2 cellular contexts compared by ENCODE assay signal in genomic region chr7:99497771-99498545, GRCh38.
TF ChIP-seq lines count a peak whose summit lies in the region.

No MANE protein-coding gene starts in this region.

TF ChIP-seq in K562, 482 proteins besides CTCF, POLR2A, EP300 and RAD21 (continues in another document):
- no peak for TF ChIP-seq ARID1B (IDR thresholded peaks at IDR 0.05)
- TF ChIP-seq SRSF9 (IDR thresholded peaks at IDR 0.05; ENCODE audit: borderline replicate concordance, low read depth, low read length), result no peak
- TF ChIP-seq GTF2F1 (IDR thresholded peaks at IDR 0.05; ENCODE audit: low read depth, low read length), result no peak
- TF ChIP-seq KDM1A (IDR thresholded peaks at IDR 0.05), result no peak
- TF ChIP-seq ATF7 (IDR thresholded peaks at IDR 0.05), result no peak
- TF ChIP-seq, protein P1, sequence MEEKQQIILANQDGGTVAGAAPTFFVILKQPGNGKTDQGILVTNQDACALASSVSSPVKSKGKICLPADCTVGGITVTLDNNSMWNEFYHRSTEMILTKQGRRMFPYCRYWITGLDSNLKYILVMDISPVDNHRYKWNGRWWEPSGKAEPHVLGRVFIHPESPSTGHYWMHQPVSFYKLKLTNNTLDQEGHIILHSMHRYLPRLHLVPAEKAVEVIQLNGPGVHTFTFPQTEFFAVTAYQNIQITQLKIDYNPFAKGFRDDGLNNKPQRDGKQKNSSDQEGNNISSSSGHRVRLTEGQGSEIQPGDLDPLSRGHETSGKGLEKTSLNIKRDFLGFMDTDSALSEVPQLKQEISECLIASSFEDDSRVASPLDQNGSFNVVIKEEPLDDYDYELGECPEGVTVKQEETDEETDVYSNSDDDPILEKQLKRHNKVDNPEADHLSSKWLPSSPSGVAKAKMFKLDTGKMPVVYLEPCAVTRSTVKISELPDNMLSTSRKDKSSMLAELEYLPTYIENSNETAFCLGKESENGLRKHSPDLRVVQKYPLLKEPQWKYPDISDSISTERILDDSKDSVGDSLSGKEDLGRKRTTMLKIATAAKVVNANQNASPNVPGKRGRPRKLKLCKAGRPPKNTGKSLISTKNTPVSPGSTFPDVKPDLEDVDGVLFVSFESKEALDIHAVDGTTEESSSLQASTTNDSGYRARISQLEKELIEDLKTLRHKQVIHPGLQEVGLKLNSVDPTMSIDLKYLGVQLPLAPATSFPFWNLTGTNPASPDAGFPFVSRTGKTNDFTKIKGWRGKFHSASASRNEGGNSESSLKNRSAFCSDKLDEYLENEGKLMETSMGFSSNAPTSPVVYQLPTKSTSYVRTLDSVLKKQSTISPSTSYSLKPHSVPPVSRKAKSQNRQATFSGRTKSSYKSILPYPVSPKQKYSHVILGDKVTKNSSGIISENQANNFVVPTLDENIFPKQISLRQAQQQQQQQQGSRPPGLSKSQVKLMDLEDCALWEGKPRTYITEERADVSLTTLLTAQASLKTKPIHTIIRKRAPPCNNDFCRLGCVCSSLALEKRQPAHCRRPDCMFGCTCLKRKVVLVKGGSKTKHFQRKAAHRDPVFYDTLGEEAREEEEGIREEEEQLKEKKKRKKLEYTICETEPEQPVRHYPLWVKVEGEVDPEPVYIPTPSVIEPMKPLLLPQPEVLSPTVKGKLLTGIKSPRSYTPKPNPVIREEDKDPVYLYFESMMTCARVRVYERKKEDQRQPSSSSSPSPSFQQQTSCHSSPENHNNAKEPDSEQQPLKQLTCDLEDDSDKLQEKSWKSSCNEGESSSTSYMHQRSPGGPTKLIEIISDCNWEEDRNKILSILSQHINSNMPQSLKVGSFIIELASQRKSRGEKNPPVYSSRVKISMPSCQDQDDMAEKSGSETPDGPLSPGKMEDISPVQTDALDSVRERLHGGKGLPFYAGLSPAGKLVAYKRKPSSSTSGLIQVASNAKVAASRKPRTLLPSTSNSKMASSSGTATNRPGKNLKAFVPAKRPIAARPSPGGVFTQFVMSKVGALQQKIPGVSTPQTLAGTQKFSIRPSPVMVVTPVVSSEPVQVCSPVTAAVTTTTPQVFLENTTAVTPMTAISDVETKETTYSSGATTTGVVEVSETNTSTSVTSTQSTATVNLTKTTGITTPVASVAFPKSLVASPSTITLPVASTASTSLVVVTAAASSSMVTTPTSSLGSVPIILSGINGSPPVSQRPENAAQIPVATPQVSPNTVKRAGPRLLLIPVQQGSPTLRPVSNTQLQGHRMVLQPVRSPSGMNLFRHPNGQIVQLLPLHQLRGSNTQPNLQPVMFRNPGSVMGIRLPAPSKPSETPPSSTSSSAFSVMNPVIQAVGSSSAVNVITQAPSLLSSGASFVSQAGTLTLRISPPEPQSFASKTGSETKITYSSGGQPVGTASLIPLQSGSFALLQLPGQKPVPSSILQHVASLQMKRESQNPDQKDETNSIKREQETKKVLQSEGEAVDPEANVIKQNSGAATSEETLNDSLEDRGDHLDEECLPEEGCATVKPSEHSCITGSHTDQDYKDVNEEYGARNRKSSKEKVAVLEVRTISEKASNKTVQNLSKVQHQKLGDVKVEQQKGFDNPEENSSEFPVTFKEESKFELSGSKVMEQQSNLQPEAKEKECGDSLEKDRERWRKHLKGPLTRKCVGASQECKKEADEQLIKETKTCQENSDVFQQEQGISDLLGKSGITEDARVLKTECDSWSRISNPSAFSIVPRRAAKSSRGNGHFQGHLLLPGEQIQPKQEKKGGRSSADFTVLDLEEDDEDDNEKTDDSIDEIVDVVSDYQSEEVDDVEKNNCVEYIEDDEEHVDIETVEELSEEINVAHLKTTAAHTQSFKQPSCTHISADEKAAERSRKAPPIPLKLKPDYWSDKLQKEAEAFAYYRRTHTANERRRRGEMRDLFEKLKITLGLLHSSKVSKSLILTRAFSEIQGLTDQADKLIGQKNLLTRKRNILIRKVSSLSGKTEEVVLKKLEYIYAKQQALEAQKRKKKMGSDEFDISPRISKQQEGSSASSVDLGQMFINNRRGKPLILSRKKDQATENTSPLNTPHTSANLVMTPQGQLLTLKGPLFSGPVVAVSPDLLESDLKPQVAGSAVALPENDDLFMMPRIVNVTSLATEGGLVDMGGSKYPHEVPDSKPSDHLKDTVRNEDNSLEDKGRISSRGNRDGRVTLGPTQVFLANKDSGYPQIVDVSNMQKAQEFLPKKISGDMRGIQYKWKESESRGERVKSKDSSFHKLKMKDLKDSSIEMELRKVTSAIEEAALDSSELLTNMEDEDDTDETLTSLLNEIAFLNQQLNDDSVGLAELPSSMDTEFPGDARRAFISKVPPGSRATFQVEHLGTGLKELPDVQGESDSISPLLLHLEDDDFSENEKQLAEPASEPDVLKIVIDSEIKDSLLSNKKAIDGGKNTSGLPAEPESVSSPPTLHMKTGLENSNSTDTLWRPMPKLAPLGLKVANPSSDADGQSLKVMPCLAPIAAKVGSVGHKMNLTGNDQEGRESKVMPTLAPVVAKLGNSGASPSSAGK (IDR thresholded peaks at IDR 0.05), result no peak
- TF ChIP-seq FOXJ2 (tag; IDR thresholded peaks at IDR 0.05), result no peak
- TF ChIP-seq ZFPM2 (CRISPR knock-in tag; IDR thresholded peaks at IDR 0.05), result no peak
- no peak for TF ChIP-seq TBP (optimal IDR thresholded peaks at IDR 0.05; ENCODE audit: low read depth, low read length)
- no peak for TF ChIP-seq BCOR (IDR thresholded peaks at IDR 0.05)
- no peak for TF ChIP-seq ETV1 (tag; conservative IDR thresholded peaks at IDR 0.05; ENCODE audit: low read depth)
- TF ChIP-seq U2AF1 (optimal IDR thresholded peaks at IDR 0.05; ENCODE audit: low read depth, low read length), result no peak
- TF ChIP-seq ESRRA (IDR thresholded peaks at IDR 0.05; ENCODE audit: borderline replicate concordance, low read depth), result peak; percentile 40; the same call in 1 of the 2 replicates
- TF ChIP-seq NR3C1 (CRISPR knock-in tag; IDR thresholded peaks at IDR 0.05), result no peak
- 0 out of 4 replicates have a peak, but pooled peaks of 1 of the 2 experiments have one; percentile 37 for TF ChIP-seq SIN3A (IDR thresholded peaks at IDR 0.05; ENCODE audit: borderline replicate concordance in 2 of 2, control insufficient read depth in 1 of 2, low read depth in 2 of 2, low read length in 2 of 2)
- TF ChIP-seq RBM17 (IDR thresholded peaks at IDR 0.05; ENCODE audit: borderline replicate concordance, low read depth, low read length), result no peak

TF ChIP-seq in HEK293T, 16 proteins besides CTCF, POLR2A, EP300 and RAD21:
- TF ChIP-seq HDGF (IDR thresholded peaks at IDR 0.05; ENCODE audit: borderline replicate concordance) (no peak), L3MBTL2 (conservative IDR thresholded peaks at IDR 0.05) (no peak), ELF4 (IDR thresholded peaks at IDR 0.05) (no peak), TARDBP (IDR thresholded peaks at IDR 0.05) (no peak), FOXK2 (IDR thresholded peaks at IDR 0.05) (no peak)
